7 cellular contexts compared by ENCODE assay signal in genomic region chr6:105431226-105431625, GRCh38. TPM values are rescaled to one million over a fixed set of nuclear protein-coding genes. Genes with fewer than 3 reads are reported as not detected.
A peak's percentile ranks its signal among the peaks of the same experiment; 100 is the strongest.
DNase-seq lines count a peak whose midpoint lies in the region; ATAC-seq and TF ChIP-seq lines count a peak whose summit lies in the region.

No MANE protein-coding gene starts in this region.

- in situ Hi-C loops in HAP-1 (cut with MboI; ENCODE audit: low sequenced_read_pairs) = no loop called here

- 0 out of 2 replicates have a peak overlapping the region, but pooled peaks have one; percentile 66 for H2AFZ ChIP-seq in OCI-LY3 (ENCODE audit: low read depth, low read length)

- peaks cover 15% of the 10 kb centered on the region for H3K4me1 Mint-ChIP-seq in neural crest cell
- peaks cover 2% of the 10 kb centered on the region for H3K4me1 Mint-ChIP-seq in activated T-cell treated with anti-CD3 and anti-CD28 coated beads, Interleukin-2, amount 50 U/mL, for 24 hours (ENCODE audit: low read depth)

- no peaks in the 10 kb centered on the region for H3K9me3 Mint-ChIP-seq in neural crest cell
- H3K9me3 Mint-ChIP-seq in activated T-cell treated with anti-CD3 and anti-CD28 coated beads, Interleukin-2, amount 50 U/mL, for 24 hours = no peaks in the 10 kb centered on the region

- H3K4me3 ChIP-seq in HAP-1 = no peak overlapping the region
- peak overlapping the region; percentile 44; the same call in 1 of the 2 replicates for H3K4me3 ChIP-seq in OCI-LY3 (ENCODE audit: low read length)

- H3K27ac Mint-ChIP-seq in neural crest cell (ENCODE audit: unreplicated experiment) = no peak overlapping the region
- no peak overlapping the region for H3K27ac Mint-ChIP-seq in activated T-cell treated with anti-CD3 and anti-CD28 coated beads, Interleukin-2, amount 50 U/mL, for 24 hours

- 0 out of 2 replicates have a peak overlapping the region, but pooled peaks have one; percentile 10 for H3K9ac ChIP-seq in OCI-LY3 (ENCODE audit: low read length)

- H3K27me3 ChIP-seq in HAP-1 (ENCODE audit: low read depth) (no peaks in the 10 kb centered on the region), OCI-LY3 (ENCODE audit: low read depth, low read length) (no peaks in the 10 kb centered on the region)

- H3K4me3 Mint-ChIP-seq in neural crest cell = no peak overlapping the region
- no peak overlapping the region for H3K4me3 Mint-ChIP-seq in activated T-cell treated with anti-CD3 and anti-CD28 coated beads, Interleukin-2, amount 50 U/mL, for 24 hours

- H3K27ac ChIP-seq in OCI-LY3 (ENCODE audit: low read length) = no peak overlapping the region

- H3K27me3 Mint-ChIP-seq in neural crest cell (ENCODE audit: low read depth) = peaks cover 4% of the 10 kb centered on the region
- peaks cover 8% of the 10 kb centered on the region for H3K27me3 Mint-ChIP-seq in activated T-cell treated with anti-CD3 and anti-CD28 coated beads, Interleukin-2, amount 50 U/mL, for 24 hours

- no peaks in the 10 kb centered on the region for H4K20me1 ChIP-seq in OCI-LY3 (ENCODE audit: insufficient read depth, low read length)

- no peak for ATAC-seq in HG03442 (IDR thresholded peaks at IDR 0.05; ENCODE audit: unreplicated experiment)

- H3K79me2 ChIP-seq in OCI-LY3 (ENCODE audit: low read length) = no peaks in the 10 kb centered on the region

- no peaks in the 10 kb centered on the region for H3K36me3 ChIP-seq in HAP-1 (replicated peaks)
- H3K36me3 ChIP-seq in OCI-LY3 (replicated peaks; ENCODE audit: low read depth, low read length) = no peaks in the 10 kb centered on the region

- H3K4me2 ChIP-seq in OCI-LY3 (ENCODE audit: low read length) = peak overlapping the region; percentile 63

- H3K4me1 ChIP-seq in HAP-1 (peaks cover 12% of the 10 kb centered on the region), OCI-LY3 (ENCODE audit: low read length) (peaks cover 16% of the 10 kb centered on the region)

- DNase-seq in DMS114 treated with DMSO at 0.1 percent for 48 hours (lab: John Stamatoyannopoulos, UW; ENCODE audit: unreplicated experiment) = peak; percentile 4
- peak; percentile 52 to 71 for DNase-seq in HAP-1 (ENCODE audit: low spot score in 2 of 2)
- peak; percentile 12 for DNase-seq in effector CD4-positive, alpha-beta T cell
- peak; percentile 24 for DNase-seq in neural crest cell (ENCODE audit: low read depth, low spot score)
- DNase-seq in activated T-cell treated with anti-CD3 and anti-CD28 coated beads, Interleukin-2, amount 50 U/mL, for 24 hours = no peak

- H3K9me3 ChIP-seq in HAP-1 = no peaks in the 10 kb centered on the region
- H3K9me3 ChIP-seq in OCI-LY3 (ENCODE audit: insufficient read depth, low read length) = no peaks in the 10 kb centered on the region

- no peaks in the 10 kb centered on the region for H3K36me3 Mint-ChIP-seq in neural crest cell (ENCODE audit: low read depth)
- no peaks in the 10 kb centered on the region for H3K36me3 Mint-ChIP-seq in activated T-cell treated with anti-CD3 and anti-CD28 coated beads, Interleukin-2, amount 50 U/mL, for 24 hours (ENCODE audit: low read depth)

- TF ChIP-seq CTCF in OCI-LY3 (IDR thresholded peaks at IDR 0.05; ENCODE audit: low read depth, low read length) (peak; percentile 59), neural crest cell (conservative IDR thresholded peaks at IDR 0.05) (peak; percentile 77)

RNA-seq across cellular contexts. Expression of gene PREP, which starts 28.3 kb away (rescaled TPM):
- 42.9 and 45.2 TPM in 2 replicates for total RNA-seq in neural crest cell
